Comparison of ENCODE assay signal across 8 cellular contexts in the genomic region with DNA sequence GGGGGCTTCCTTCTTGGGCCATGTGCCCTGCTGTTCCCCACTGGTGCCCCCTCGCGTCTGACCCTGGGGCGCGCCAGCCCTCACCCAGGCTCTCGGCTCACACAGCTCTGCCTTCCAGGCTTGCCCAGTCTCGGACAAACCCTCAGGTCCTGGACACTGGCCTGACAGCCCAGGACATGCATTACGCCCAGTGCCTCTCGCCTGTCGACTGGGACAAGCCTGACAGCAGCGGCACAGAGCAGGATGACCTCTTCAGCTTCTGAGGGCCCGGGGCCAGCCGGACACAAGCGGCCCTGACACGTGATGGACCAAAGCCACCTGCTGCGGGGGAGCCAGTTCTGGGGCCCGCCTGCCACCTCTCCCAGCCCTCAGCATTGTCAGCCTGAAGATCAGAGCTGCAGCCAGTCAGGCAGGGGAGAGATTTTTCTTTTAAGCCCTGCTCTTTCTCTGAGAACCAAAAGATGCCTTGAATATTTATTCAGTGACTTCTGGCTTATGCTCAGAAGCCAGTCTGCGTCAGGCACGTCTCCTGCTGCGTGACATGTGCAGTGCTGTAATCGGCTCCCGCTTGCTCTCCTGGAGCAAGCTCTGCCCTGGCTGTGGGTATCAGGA. TPM values are rescaled to one million over a fixed set of nuclear protein-coding genes. Genes with fewer than 3 reads are reported as not detected.
A peak's percentile ranks its signal among the peaks of the same experiment; 100 is the strongest.
DNase-seq lines count a peak whose midpoint lies in the region; ATAC-seq and TF ChIP-seq lines count a peak whose summit lies in the region.

No MANE protein-coding gene starts in this region.

- H3K4me1 ChIP-seq in Peyer's patch (peaks cover 4 to 36% (median 13%) of the 10 kb centered on the region in 4 donors), ectodermal cell (ENCODE audit: control insufficient read depth, insufficient read depth, low read length) (peaks cover 46% of the 10 kb centered on the region)

- peak; percentile 85 for DNase-seq in COLO668 (lab: John Stamatoyannopoulos, UW; ENCODE audit: unreplicated experiment)
- no peak for DNase-seq in Peyer's patch
- peak; percentile 67 for DNase-seq in occipital lobe (lab: John Stamatoyannopoulos, UW)
- no peak for DNase-seq in iPS-NIHi11 (ENCODE audit: low spot score)
- no peak for DNase-seq in kidney glomerular epithelial cell (lab: John Stamatoyannopoulos, UW)
- no peak for DNase-seq in GOT3 (lab: John Stamatoyannopoulos, UW)

- TF ChIP-seq POLR2A in Peyer's patch (IDR thresholded peaks at IDR 0.05), result no peak

- H3K27ac ChIP-seq in Peyer's patch (peak overlapping the region; percentile 42 to 74 (median 54)), ectodermal cell (ENCODE audit: insufficient read depth, low read depth, low read length, poor library complexity, severe bottlenecking) (peak overlapping the region; percentile 65)

- H3K36me3 ChIP-seq in Peyer's patch (peaks cover 0 to 17% (median 0%) of the 10 kb centered on the region in 3 donors), ectodermal cell (ENCODE audit: control insufficient read depth, insufficient read depth, low read length) (no peaks in the 10 kb centered on the region)

- no peak for ATAC-seq in HG02588 (IDR thresholded peaks at IDR 0.05; ENCODE audit: unreplicated experiment)

- H3K4me3 ChIP-seq in Peyer's patch (no peak overlapping the region), ectodermal cell (ENCODE audit: insufficient read depth, low read depth, low read length) (no peak overlapping the region)

- H3K27me3 ChIP-seq in Peyer's patch (no peaks in the 10 kb centered on the region), ectodermal cell (ENCODE audit: control insufficient read depth, insufficient read depth, low read length, poor library complexity, severe bottlenecking) (no peaks in the 10 kb centered on the region)

- 83 to 85% methylated on average over 21 of the region's 21 CpGs for WGBS in ectodermal cell, 2 experiments

- H3K9me3 ChIP-seq in Peyer's patch (no peaks in the 10 kb centered on the region), ectodermal cell (ENCODE audit: control insufficient read depth, low read length) (no peaks in the 10 kb centered on the region)

- TF ChIP-seq CTCF in Peyer's patch (IDR thresholded peaks at IDR 0.05), result no peak

RNA-seq across cellular contexts. Expression of a gene that starts 23.4 kb away (rescaled TPM):
- total RNA-seq in Peyer's patch (10 to 100 TPM; 20.1 to 24.5 (median 22.7) TPM), occipital lobe (1.2 TPM)
- 9.5 TPM for polyA plus RNA-seq in ectodermal cell (2013, experiment 1 of 4)
- polyA plus RNA-seq in ectodermal cell (2013, experiment 2 of 4), result 9.2 TPM
- 8.4 TPM for polyA plus RNA-seq in ectodermal cell (2013, experiment 3 of 4)
- 8.6 TPM for polyA plus RNA-seq in ectodermal cell (2013, experiment 4 of 4)

RNA-seq across cellular contexts. Expression of a gene that starts 49.8 kb away (rescaled TPM):
- total RNA-seq in Peyer's patch (10 to 100 TPM in 1 of 4 donors, 1 to 10 TPM in 3; 2.3 to 10.7 (median 6.7) TPM), occipital lobe (8.6 TPM)
- 4.7 TPM for polyA plus RNA-seq in ectodermal cell (2013, experiment 1 of 4)
- polyA plus RNA-seq in ectodermal cell (2013, experiment 2 of 4), result 6.1 TPM
- polyA plus RNA-seq in ectodermal cell (2013, experiment 3 of 4), result 4.7 TPM
- polyA plus RNA-seq in ectodermal cell (2013, experiment 4 of 4), result 7.0 TPM

Comparison
In these comparisons a context has a peak if more than half of its experiments do, and no peak if none do; other contexts are left out.
1. DNase-seq: peak in COLO668 (single experiment) and occipital lobe (single experiment); none in Peyer's patch (0 of 3), iPS-NIHi11 (single experiment), kidney glomerular epithelial cell (single experiment) and GOT3 (single experiment).